In the genomic region with DNA sequence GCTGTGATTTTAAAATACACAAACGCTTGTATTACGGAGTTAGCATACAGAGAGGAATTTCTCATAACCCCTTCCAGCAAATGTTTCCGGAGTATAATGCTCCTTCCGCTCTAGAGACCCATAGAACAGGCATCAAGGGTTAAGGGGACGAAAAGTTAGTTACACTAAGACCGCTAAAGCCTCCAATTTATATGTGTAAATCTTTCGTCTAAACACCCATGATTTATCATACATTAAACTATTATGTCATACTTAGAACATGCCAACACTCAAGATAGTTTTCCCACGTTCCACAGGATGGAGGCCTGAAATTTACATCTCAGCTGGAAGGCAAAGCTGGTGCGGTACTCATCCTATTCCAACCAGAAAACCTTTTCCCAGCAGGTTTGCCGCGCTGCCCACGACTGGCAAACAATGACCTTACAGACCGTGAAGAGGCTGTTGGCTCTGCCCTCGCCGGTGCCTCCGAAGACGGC, we compare ENCODE assay signal across 8 cellular contexts. TPM values are rescaled to one million over a fixed set of nuclear protein-coding genes. Genes with fewer than 3 reads are reported as not detected.
DNase-seq lines count a peak whose midpoint lies in the region; ATAC-seq and TF ChIP-seq lines count a peak whose summit lies in the region.

No MANE protein-coding gene starts in this region.

- H3K27ac Mint-ChIP-seq in activated CD8-positive, alpha-beta T cell treated with anti-CD3 and anti-CD28 coated beads for 36 hours: peak overlapping the region; percentile 97
- H3K27ac Mint-ChIP-seq in progenitor cell of endocrine pancreas: peak overlapping the region; percentile 95

- no peaks in the 10 kb centered on the region for H3K27me3 Mint-ChIP-seq in activated CD8-positive, alpha-beta T cell treated with anti-CD3 and anti-CD28 coated beads for 36 hours
- H3K27me3 Mint-ChIP-seq in progenitor cell of endocrine pancreas: no peaks in the 10 kb centered on the region

- no peak for TF ChIP-seq POLR2A in heart left ventricle (IDR thresholded peaks at IDR 0.05)

- intact Hi-C loops in activated CD8-positive, alpha-beta T cell treated with anti-CD3 and anti-CD28 coated beads for 36 hours (cut with micrococcal nuclease): loop anchor here (2.0 kb wide), 1 partner anchor 21 kb away; a partner anchor contains a TSS
- intact Hi-C loops in heart left ventricle (cut with DNase I): loop anchor here in 2 of 10 donors (5.0 to 10.0 kb wide), 2 partner anchors 109 to 121 kb away; a partner anchor contains a TSS

- H3K4me2 ChIP-seq in GM23248 (ENCODE audit: unreplicated experiment) (peak overlapping the region; percentile 95), Karpas-422 (ENCODE audit: low read depth, low read length, poor library complexity, severe bottlenecking) (peak overlapping the region; percentile 80)

- DNase-seq in NCI-H146 (lab: John Stamatoyannopoulos, UW) (peak; percentile 24), NCI-H146 treated with DMSO at 0.1 percent for 48 hours (lab: John Stamatoyannopoulos, UW; ENCODE audit: unreplicated experiment) (no peak), GM23248 (peak; percentile 68), Karpas-422 (peak; percentile 73), heart left ventricle (no peak), progenitor cell of endocrine pancreas (ENCODE audit: low spot score, unreplicated experiment) (no peak)
- DNase-seq in activated CD8-positive, alpha-beta T cell treated with anti-CD3 and anti-CD28 coated beads for 36 hours: no peak
- no peak for DNase-seq in effector CD4-positive, alpha-beta T cell

- peaks cover 92% of the 10 kb centered on the region for H3K79me2 ChIP-seq in GM23248 (ENCODE audit: insufficient read depth)
- H3K79me2 ChIP-seq in Karpas-422 (ENCODE audit: low read length): peaks cover 95% of the 10 kb centered on the region

- ATAC-seq in activated CD8-positive, alpha-beta T cell treated with anti-CD3 and anti-CD28 coated beads for 36 hours: peak; percentile 6
- ATAC-seq in heart left ventricle: peak in 2 of 4 donors; percentile 19 to 29

- TF ChIP-seq CTCF in activated CD8-positive, alpha-beta T cell treated with anti-CD3 and anti-CD28 coated beads for 36 hours (IDR thresholded peaks at IDR 0.05): no peak
- TF ChIP-seq CTCF in heart left ventricle (IDR thresholded peaks at IDR 0.05) (no peak), progenitor cell of endocrine pancreas (IDR thresholded peaks at IDR 0.05; ENCODE audit: unreplicated experiment) (no peak)

- peak overlapping the region; percentile 97 for H3K4me3 Mint-ChIP-seq in activated CD8-positive, alpha-beta T cell treated with anti-CD3 and anti-CD28 coated beads for 36 hours
- H3K4me3 Mint-ChIP-seq in progenitor cell of endocrine pancreas (ENCODE audit: low read depth): peak overlapping the region; percentile 93

- peaks cover 24% of the 10 kb centered on the region for H3F3A ChIP-seq in GM23248 (ENCODE audit: insufficient read depth)

- H3K9me3 ChIP-seq in GM23248 (ENCODE audit: low read depth) (no peaks in the 10 kb centered on the region), Karpas-422 (ENCODE audit: low read length) (no peaks in the 10 kb centered on the region), heart left ventricle (no peaks in the 10 kb centered on the region)

- H3K36me3 ChIP-seq in GM23248 (ENCODE audit: low read depth): peaks cover 26% of the 10 kb centered on the region; the same call in 1 of the 2 replicates
- H3K36me3 ChIP-seq in Karpas-422 (ENCODE audit: insufficient read depth, low read length): peaks cover 47% of the 10 kb centered on the region
- peaks cover 0 to 50% (median 29%) of the 10 kb centered on the region in 9 donors for H3K36me3 ChIP-seq in heart left ventricle

- H3K27ac ChIP-seq in GM23248: peak overlapping the region; percentile 75
- peak overlapping the region; percentile 74 for H3K27ac ChIP-seq in Karpas-422 (ENCODE audit: low read length)
- H3K27ac ChIP-seq in heart left ventricle: peak overlapping the region; percentile 90 to 98 (median 96)

- H4K20me1 ChIP-seq in GM23248 (ENCODE audit: insufficient read depth) (no peaks in the 10 kb centered on the region), Karpas-422 (ENCODE audit: insufficient read depth, low read depth, low read length) (no peaks in the 10 kb centered on the region)

- peak overlapping the region; percentile 91 for H2AFZ ChIP-seq in GM23248
- H2AFZ ChIP-seq in Karpas-422 (ENCODE audit: low read length): no peak overlapping the region

- H3K4me1 ChIP-seq in GM23248 (ENCODE audit: insufficient read depth) (peaks cover 29% of the 10 kb centered on the region), Karpas-422 (ENCODE audit: low read length) (peaks cover 25% of the 10 kb centered on the region), heart left ventricle (peaks cover 3 to 45% (median 28%) of the 10 kb centered on the region in 12 donors)

- H3K9ac ChIP-seq in GM23248: peak overlapping the region; percentile 85
- H3K9ac ChIP-seq in Karpas-422 (ENCODE audit: low read length): peak overlapping the region; percentile 84

- H3K4me1 Mint-ChIP-seq in activated CD8-positive, alpha-beta T cell treated with anti-CD3 and anti-CD28 coated beads for 36 hours (ENCODE audit: low read depth): peaks cover 55% of the 10 kb centered on the region
- H3K4me1 Mint-ChIP-seq in progenitor cell of endocrine pancreas (ENCODE audit: low read depth): peaks cover 28% of the 10 kb centered on the region

- H3K9me3 Mint-ChIP-seq in activated CD8-positive, alpha-beta T cell treated with anti-CD3 and anti-CD28 coated beads for 36 hours: no peaks in the 10 kb centered on the region
- H3K9me3 Mint-ChIP-seq in progenitor cell of endocrine pancreas (ENCODE audit: low read depth): no peaks in the 10 kb centered on the region

- H3K27me3 ChIP-seq in GM23248 (replicated peaks; ENCODE audit: insufficient read depth) (no peaks in the 10 kb centered on the region), Karpas-422 (ENCODE audit: low read length) (no peaks in the 10 kb centered on the region), heart left ventricle (no peaks in the 10 kb centered on the region)

- CTCF ChIA-PET in activated CD8-positive, alpha-beta T cell treated with anti-CD3 and anti-CD28 coated beads for 36 hours (lab: Charles Lee): interaction anchor here (1.2 to 4.2 kb wide), 3 partner anchors 11 to 32 kb away, joined by 3 to 23 read pairs (median 3); a partner anchor contains a TSS

- H3K36me3 Mint-ChIP-seq in activated CD8-positive, alpha-beta T cell treated with anti-CD3 and anti-CD28 coated beads for 36 hours (ENCODE audit: low read depth): peaks cover 62% of the 10 kb centered on the region
- H3K36me3 Mint-ChIP-seq in progenitor cell of endocrine pancreas (ENCODE audit: insufficient read depth): peaks cover 19% of the 10 kb centered on the region

- 1% methylated on average over 15 to 17 of the region's 17 CpGs for WGBS in GM23248 (ENCODE audit: low coverage in 1 of 2, low lambda C conversion rate in 2 of 2, missing lambda C conversion rate in 2 of 2), 2 experiments
- 0% methylated on average over 17 of the region's 17 CpGs for WGBS in heart left ventricle, 4 donors

- H3K9me2 ChIP-seq in GM23248 (ENCODE audit: insufficient read depth): no peaks in the 10 kb centered on the region
- H3K9me2 ChIP-seq in Karpas-422 (replicated peaks; ENCODE audit: insufficient read depth, low read length): no peaks in the 10 kb centered on the region

- H3K4me3 ChIP-seq in GM23248 (peak overlapping the region; percentile 92), Karpas-422 (ENCODE audit: low read length) (peak overlapping the region; percentile 80), heart left ventricle (peak overlapping the region; percentile 65 to 92 (median 80))

- POLR2A ChIA-PET in activated CD8-positive, alpha-beta T cell treated with anti-CD3 and anti-CD28 coated beads for 36 hours (lab: Charles Lee): interaction anchor here (1.1 to 2.7 kb wide), 6 partner anchors 12 to 125 kb away, joined by 3 to 18 read pairs (median 5); a partner anchor contains a TSS

- in situ Hi-C loops in GM23248 (cut with MboI): no loop called here

RNA-seq across cellular contexts. Expression of a gene that starts 0.7 kb away (rescaled TPM):
- 71.3 and 74.2 TPM in 2 replicates for total RNA-seq in GM23248 (2014; rRNA removed; shearing (Covaris generic))
- polyA plus RNA-seq in GM23248 (2016; fragmentation: Nextera tagmentation; extraction: Ambion mirVana): 133 and 150 TPM in 2 replicates
- 132 and 223 TPM in 2 replicates for total RNA-seq in Karpas-422 (2014; rRNA removed; shearing (Covaris generic); ENCODE audit: low replicate concordance)
- 10 to 100 TPM; 48.2 to 53.7 TPM for total RNA-seq in activated CD8-positive, alpha-beta T cell treated with anti-CD3 and anti-CD28 coated beads for 36 hours
- 10 to 100 TPM; 14.3 to 32.9 (median 26.2) TPM for total RNA-seq in heart left ventricle
- 10 to 100 TPM; 33.8 to 40.3 TPM for polyA plus RNA-seq in heart left ventricle
- 74.1 and 84.9 TPM in 2 replicates for total RNA-seq in progenitor cell of endocrine pancreas

RNA-seq across cellular contexts. Expression of a gene that starts 0.8 kb away (rescaled TPM):
- 18.2 and 18.7 TPM in 2 replicates for total RNA-seq in GM23248 (2014; rRNA removed; shearing (Covaris generic))
- 22.2 and 22.3 TPM in 2 replicates for polyA plus RNA-seq in GM23248 (2016; fragmentation: Nextera tagmentation; extraction: Ambion mirVana)
- total RNA-seq in Karpas-422 (2014; rRNA removed; shearing (Covaris generic); ENCODE audit: low replicate concordance): 29.7 and 41.9 TPM in 2 replicates
- 10 to 100 TPM; 44.3 to 58.5 TPM for total RNA-seq in activated CD8-positive, alpha-beta T cell treated with anti-CD3 and anti-CD28 coated beads for 36 hours
- 10 to 100 TPM in 5 of 9 donors, 1 to 10 TPM in 4; 6.4 to 16.7 (median 10.7) TPM for total RNA-seq in heart left ventricle
- polyA plus RNA-seq in heart left ventricle: 1 to 10 TPM; 6.2 to 7.8 TPM
- total RNA-seq in progenitor cell of endocrine pancreas: 63.6 and 72.4 TPM in 2 replicates

RNA-seq across cellular contexts. Expression of a gene that starts 20.9 kb away (rescaled TPM):
- 5.3 and 7.5 TPM in 2 replicates for total RNA-seq in GM23248 (2014; rRNA removed; shearing (Covaris generic))
- polyA plus RNA-seq in GM23248 (2016; fragmentation: Nextera tagmentation; extraction: Ambion mirVana) (5.6 and 6.5 TPM in 2 replicates), heart left ventricle (1 to 10 TPM; 5.7 to 5.9 TPM)
- 1.4 and 11.0 TPM in 2 replicates for total RNA-seq in Karpas-422 (2014; rRNA removed; shearing (Covaris generic); ENCODE audit: low replicate concordance)
- 10 to 100 TPM; 14.7 to 16.2 TPM for total RNA-seq in activated CD8-positive, alpha-beta T cell treated with anti-CD3 and anti-CD28 coated beads for 36 hours
- total RNA-seq in heart left ventricle (10 to 100 TPM in 2 of 9 donors, 1 to 10 TPM in 7; 6.8 to 11.0 (median 8.6) TPM), progenitor cell of endocrine pancreas (12.1 and 12.8 TPM in 2 replicates)

Comparison
In these comparisons a context has a peak if more than half of its experiments do, and no peak if none do; other contexts are left out.
1. DNase-seq: peak in NCI-H146 (single experiment), GM23248 (single experiment) and Karpas-422 (single experiment); none in NCI-H146 treated with DMSO at 0.1 percent for 48 hours (single experiment), activated CD8-positive, alpha-beta T cell treated with anti-CD3 and anti-CD28 coated beads for 36 hours (single experiment), heart left ventricle (0 of 5), progenitor cell of endocrine pancreas (single experiment) and effector CD4-positive, alpha-beta T cell (single experiment).
2. Peak in every context shown above with its lines, with median percentiles within 50 percentile points of each other: H3K27ac ChIP-seq and H3K4me3 ChIP-seq.